In genomic region chr19:48965033-48965805, GRCh38 we compare ENCODE assay signal across 1 cellular context.
TF ChIP-seq lines count a peak whose summit lies in the region.

Gene FTL, plus strand, starts transcription at chr19:48965309. Its CDS starts 199 bp downstream, at chr19:48965508.

TF ChIP-seq in HepG2, 621 proteins besides CTCF, POLR2A, EP300 and RAD21 (continued from another document and continues in another):
- TF ChIP-seq, protein P1, sequence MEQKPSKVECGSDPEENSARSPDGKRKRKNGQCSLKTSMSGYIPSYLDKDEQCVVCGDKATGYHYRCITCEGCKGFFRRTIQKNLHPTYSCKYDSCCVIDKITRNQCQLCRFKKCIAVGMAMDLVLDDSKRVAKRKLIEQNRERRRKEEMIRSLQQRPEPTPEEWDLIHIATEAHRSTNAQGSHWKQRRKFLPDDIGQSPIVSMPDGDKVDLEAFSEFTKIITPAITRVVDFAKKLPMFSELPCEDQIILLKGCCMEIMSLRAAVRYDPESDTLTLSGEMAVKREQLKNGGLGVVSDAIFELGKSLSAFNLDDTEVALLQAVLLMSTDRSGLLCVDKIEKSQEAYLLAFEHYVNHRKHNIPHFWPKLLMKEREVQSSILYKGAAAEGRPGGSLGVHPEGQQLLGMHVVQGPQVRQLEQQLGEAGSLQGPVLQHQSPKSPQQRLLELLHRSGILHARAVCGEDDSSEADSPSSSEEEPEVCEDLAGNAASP (CRISPR knock-in tag; IDR thresholded peaks at IDR 0.05; ENCODE audit: borderline replicate concordance), result 0 out of 2 replicates have a peak, but pooled peaks have one; percentile 24
- TF ChIP-seq ZNF788 (CRISPR knock-in tag; IDR thresholded peaks at IDR 0.05; ENCODE audit: borderline replicate concordance) (no peak), ZNF629 (CRISPR knock-in tag; conservative IDR thresholded peaks at IDR 0.05) (peak; percentile 40; the same call in 1 of the 2 replicates), REL (CRISPR knock-in tag; conservative IDR thresholded peaks at IDR 0.05) (peak; percentile 64; the same call in 1 of the 2 replicates), ZNF644 (CRISPR knock-in tag; IDR thresholded peaks at IDR 0.05; ENCODE audit: low read depth) (no peak), ZNF225 (CRISPR knock-in tag; IDR thresholded peaks at IDR 0.05) (no peak), ZNF138 (CRISPR knock-in tag; IDR thresholded peaks at IDR 0.05; ENCODE audit: low read depth) (no peak; the same call in none of the 2 replicates), NR2F1 (CRISPR knock-in tag; IDR thresholded peaks at IDR 0.05) (no peak), SIX4 (CRISPR knock-in tag; IDR thresholded peaks at IDR 0.05) (peak; percentile 13; the same call in 1 of the 2 replicates), NFE2L2 (IDR thresholded peaks at IDR 0.05; ENCODE audit: low read length) (no peak), MEIS1 (CRISPR knock-in tag; IDR thresholded peaks at IDR 0.05; ENCODE audit: borderline replicate concordance) (no peak; the same call in none of the 2 replicates), ZNF572 (CRISPR knock-in tag; IDR thresholded peaks at IDR 0.05) (peak; percentile 74; the same call in 1 of the 2 replicates), ZNF296 (CRISPR knock-in tag; conservative IDR thresholded peaks at IDR 0.05) (no peak), ZNF740 (CRISPR knock-in tag; IDR thresholded peaks at IDR 0.05) (0 out of 2 replicates have a peak, but pooled peaks have one; percentile 22), HOXA9 (CRISPR knock-in tag; IDR thresholded peaks at IDR 0.05; ENCODE audit: borderline replicate concordance) (peak; percentile 41; the same call in 1 of the 2 replicates), NFKBIZ (CRISPR knock-in tag; IDR thresholded peaks at IDR 0.05) (peak; percentile 83), ZNF101 (CRISPR knock-in tag; IDR thresholded peaks at IDR 0.05; ENCODE audit: borderline replicate concordance, low read depth) (no peak), BRCA1 (CRISPR knock-in tag; IDR thresholded peaks at IDR 0.05) (peak; percentile 97), WIZ (CRISPR knock-in tag; IDR thresholded peaks at IDR 0.05) (no peak), U2AF2 (IDR thresholded peaks at IDR 0.05; ENCODE audit: low read depth, low read length) (no peak), SRSF4 (IDR thresholded peaks at IDR 0.05; ENCODE audit: low read depth, low read length, poor library complexity, severe bottlenecking) (no peak), ZNF143 (CRISPR knock-in tag; IDR thresholded peaks at IDR 0.05) (no peak), ARNT (IDR thresholded peaks at IDR 0.05) (no peak), DBP (CRISPR knock-in tag; IDR thresholded peaks at IDR 0.05; ENCODE audit: not compliant biosample characterization) (no peak), CHD4 (IDR thresholded peaks at IDR 0.05; ENCODE audit: borderline replicate concordance, low read length) (no peak), ZNF75D (CRISPR knock-in tag; IDR thresholded peaks at IDR 0.05; ENCODE audit: borderline replicate concordance) (peak; percentile 87), ZNF567 (CRISPR knock-in tag; IDR thresholded peaks at IDR 0.05; ENCODE audit: borderline replicate concordance) (no peak), ZBTB25 (CRISPR knock-in tag; IDR thresholded peaks at IDR 0.05) (peak; percentile 89; the same call in 1 of the 2 replicates), FOXK2 (IDR thresholded peaks at IDR 0.05) (no peak), GATA4 (IDR thresholded peaks at IDR 0.05; ENCODE audit: borderline replicate concordance, low read depth) (peak; percentile 99), ATF1 (CRISPR knock-in tag; IDR thresholded peaks at IDR 0.05) (no peak), GABPA (IDR thresholded peaks at IDR 0.05; ENCODE audit: low read depth, low read length) (no peak), GABPA (CRISPR knock-in tag; IDR thresholded peaks at IDR 0.05; ENCODE audit: low read depth) (peak; percentile 36; the same call in 1 of the 2 replicates), GLMP (CRISPR knock-in tag; IDR thresholded peaks at IDR 0.05; ENCODE audit: borderline replicate concordance) (no peak), KDM5B (CRISPR knock-in tag; IDR thresholded peaks at IDR 0.05; ENCODE audit: borderline replicate concordance) (peak; percentile 76), SMAD3 (CRISPR knock-in tag; IDR thresholded peaks at IDR 0.05) (peak; percentile 71), GTF2F1 (IDR thresholded peaks at IDR 0.05; ENCODE audit: low read length) (peak; percentile 93), ZNF770 (CRISPR knock-in tag; IDR thresholded peaks at IDR 0.05) (peak; percentile 73), SYNCRIP (IDR thresholded peaks at IDR 0.05; ENCODE audit: insufficient read depth, low read depth, low read length) (no peak)
- TF ChIP-seq, protein P2, sequence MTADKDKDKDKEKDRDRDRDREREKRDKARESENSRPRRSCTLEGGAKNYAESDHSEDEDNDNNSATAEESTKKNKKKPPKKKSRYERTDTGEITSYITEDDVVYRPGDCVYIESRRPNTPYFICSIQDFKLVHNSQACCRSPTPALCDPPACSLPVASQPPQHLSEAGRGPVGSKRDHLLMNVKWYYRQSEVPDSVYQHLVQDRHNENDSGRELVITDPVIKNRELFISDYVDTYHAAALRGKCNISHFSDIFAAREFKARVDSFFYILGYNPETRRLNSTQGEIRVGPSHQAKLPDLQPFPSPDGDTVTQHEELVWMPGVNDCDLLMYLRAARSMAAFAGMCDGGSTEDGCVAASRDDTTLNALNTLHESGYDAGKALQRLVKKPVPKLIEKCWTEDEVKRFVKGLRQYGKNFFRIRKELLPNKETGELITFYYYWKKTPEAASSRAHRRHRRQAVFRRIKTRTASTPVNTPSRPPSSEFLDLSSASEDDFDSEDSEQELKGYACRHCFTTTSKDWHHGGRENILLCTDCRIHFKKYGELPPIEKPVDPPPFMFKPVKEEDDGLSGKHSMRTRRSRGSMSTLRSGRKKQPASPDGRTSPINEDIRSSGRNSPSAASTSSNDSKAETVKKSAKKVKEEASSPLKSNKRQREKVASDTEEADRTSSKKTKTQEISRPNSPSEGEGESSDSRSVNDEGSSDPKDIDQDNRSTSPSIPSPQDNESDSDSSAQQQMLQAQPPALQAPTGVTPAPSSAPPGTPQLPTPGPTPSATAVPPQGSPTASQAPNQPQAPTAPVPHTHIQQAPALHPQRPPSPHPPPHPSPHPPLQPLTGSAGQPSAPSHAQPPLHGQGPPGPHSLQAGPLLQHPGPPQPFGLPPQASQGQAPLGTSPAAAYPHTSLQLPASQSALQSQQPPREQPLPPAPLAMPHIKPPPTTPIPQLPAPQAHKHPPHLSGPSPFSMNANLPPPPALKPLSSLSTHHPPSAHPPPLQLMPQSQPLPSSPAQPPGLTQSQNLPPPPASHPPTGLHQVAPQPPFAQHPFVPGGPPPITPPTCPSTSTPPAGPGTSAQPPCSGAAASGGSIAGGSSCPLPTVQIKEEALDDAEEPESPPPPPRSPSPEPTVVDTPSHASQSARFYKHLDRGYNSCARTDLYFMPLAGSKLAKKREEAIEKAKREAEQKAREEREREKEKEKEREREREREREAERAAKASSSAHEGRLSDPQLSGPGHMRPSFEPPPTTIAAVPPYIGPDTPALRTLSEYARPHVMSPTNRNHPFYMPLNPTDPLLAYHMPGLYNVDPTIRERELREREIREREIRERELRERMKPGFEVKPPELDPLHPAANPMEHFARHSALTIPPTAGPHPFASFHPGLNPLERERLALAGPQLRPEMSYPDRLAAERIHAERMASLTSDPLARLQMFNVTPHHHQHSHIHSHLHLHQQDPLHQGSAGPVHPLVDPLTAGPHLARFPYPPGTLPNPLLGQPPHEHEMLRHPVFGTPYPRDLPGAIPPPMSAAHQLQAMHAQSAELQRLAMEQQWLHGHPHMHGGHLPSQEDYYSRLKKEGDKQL (CRISPR knock-in tag; IDR thresholded peaks at IDR 0.05; ENCODE audit: low read depth), result 0 out of 2 replicates have a peak, but pooled peaks have one; percentile 17
- TF ChIP-seq, protein P3, sequence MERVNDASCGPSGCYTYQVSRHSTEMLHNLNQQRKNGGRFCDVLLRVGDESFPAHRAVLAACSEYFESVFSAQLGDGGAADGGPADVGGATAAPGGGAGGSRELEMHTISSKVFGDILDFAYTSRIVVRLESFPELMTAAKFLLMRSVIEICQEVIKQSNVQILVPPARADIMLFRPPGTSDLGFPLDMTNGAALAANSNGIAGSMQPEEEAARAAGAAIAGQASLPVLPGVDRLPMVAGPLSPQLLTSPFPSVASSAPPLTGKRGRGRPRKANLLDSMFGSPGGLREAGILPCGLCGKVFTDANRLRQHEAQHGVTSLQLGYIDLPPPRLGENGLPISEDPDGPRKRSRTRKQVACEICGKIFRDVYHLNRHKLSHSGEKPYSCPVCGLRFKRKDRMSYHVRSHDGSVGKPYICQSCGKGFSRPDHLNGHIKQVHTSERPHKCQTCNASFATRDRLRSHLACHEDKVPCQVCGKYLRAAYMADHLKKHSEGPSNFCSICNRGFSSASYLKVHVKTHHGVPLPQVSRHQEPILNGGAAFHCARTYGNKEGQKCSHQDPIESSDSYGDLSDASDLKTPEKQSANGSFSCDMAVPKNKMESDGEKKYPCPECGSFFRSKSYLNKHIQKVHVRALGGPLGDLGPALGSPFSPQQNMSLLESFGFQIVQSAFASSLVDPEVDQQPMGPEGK (CRISPR knock-in tag; IDR thresholded peaks at IDR 0.05), result peak; percentile 92
- TF ChIP-seq, protein P4, sequence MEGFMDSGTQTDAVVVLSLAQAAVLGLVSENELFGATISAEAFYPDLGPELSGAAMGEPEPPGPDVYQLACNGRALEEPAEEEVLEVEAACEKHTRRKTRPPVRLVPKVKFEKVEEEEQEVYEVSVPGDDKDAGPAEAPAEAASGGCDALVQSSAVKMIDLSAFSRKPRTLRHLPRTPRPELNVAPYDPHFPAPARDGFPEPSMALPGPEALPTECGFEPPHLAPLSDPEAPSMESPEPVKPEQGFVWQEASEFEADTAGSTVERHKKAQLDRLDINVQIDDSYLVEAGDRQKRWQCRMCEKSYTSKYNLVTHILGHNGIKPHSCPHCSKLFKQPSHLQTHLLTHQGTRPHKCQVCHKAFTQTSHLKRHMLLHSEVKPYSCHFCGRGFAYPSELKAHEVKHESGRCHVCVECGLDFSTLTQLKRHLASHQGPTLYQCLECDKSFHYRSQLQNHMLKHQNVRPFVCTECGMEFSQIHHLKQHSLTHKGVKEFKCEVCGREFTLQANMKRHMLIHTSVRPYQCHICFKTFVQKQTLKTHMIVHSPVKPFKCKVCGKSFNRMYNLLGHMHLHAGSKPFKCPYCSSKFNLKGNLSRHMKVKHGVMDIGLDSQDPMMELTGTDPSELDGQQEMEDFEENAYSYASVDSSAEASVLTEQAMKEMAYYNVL (CRISPR knock-in tag; IDR thresholded peaks at IDR 0.05; ENCODE audit: borderline replicate concordance), result no peak
- TF ChIP-seq, protein P5, sequence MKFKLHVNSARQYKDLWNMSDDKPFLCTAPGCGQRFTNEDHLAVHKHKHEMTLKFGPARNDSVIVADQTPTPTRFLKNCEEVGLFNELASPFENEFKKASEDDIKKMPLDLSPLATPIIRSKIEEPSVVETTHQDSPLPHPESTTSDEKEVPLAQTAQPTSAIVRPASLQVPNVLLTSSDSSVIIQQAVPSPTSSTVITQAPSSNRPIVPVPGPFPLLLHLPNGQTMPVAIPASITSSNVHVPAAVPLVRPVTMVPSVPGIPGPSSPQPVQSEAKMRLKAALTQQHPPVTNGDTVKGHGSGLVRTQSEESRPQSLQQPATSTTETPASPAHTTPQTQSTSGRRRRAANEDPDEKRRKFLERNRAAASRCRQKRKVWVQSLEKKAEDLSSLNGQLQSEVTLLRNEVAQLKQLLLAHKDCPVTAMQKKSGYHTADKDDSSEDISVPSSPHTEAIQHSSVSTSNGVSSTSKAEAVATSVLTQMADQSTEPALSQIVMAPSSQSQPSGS (CRISPR knock-in tag; IDR thresholded peaks at IDR 0.05), result peak; percentile 76
- TF ChIP-seq, protein P6, sequence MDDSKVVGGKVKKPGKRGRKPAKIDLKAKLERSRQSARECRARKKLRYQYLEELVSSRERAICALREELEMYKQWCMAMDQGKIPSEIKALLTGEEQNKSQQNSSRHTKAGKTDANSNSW (CRISPR knock-in tag; IDR thresholded peaks at IDR 0.05; ENCODE audit: borderline replicate concordance), result 0 out of 2 replicates have a peak, but pooled peaks have one; percentile 27
- TF ChIP-seq, protein P7, sequence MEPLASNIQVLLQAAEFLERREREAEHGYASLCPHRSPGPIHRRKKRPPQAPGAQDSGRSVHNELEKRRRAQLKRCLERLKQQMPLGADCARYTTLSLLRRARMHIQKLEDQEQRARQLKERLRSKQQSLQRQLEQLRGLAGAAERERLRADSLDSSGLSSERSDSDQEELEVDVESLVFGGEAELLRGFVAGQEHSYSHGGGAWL (CRISPR knock-in tag; IDR thresholded peaks at IDR 0.05), result peak; percentile 72; the same call in 1 of the 2 replicates
